8 cellular contexts compared by ENCODE assay signal in the genomic region with DNA sequence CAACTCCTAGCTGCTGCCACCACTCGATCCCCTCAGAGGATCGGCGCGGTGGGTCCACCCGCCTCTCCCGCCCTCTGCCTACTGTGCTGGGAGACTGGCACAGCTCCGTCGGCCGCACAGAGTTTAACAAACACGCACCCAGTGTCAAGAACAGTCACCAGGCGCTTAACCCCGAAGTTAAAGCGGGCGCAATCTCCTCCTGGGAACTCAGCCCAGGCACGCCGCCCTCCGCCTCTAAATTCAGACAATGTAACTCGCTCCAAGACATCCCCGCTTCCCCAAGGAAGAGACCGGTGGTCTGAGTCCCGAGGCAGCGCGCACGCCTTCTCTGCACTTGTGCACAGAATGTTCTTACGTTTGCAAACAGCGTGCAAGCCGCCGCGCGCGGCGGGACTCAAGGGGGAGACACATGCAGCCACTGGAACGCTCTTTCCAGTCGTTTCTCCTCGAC. TPM values are rescaled to one million over a fixed set of nuclear protein-coding genes. Genes with fewer than 3 reads are reported as not detected.
DNase-seq lines count a peak whose midpoint lies in the region; ATAC-seq, FAIRE-seq and TF ChIP-seq lines count a peak whose summit lies in the region.

No MANE protein-coding gene starts in this region.

- H3K4me1 ChIP-seq in pancreas = peaks cover 0 to 9% (median 0%) of the 10 kb centered on the region in 3 donors

- intact Hi-C loops in head of caudate nucleus (cut with DNase I) (loop anchor here (10.0 kb wide), 1 partner anchor 93 kb away; no protein-coding TSS in a partner anchor), pancreas (cut with DNase I) (no loop called here)

- 0% methylated on average over 35 of the region's 35 CpGs for WGBS in pancreas, 2 donors

- DNase-seq in NCI-H2196 (lab: John Stamatoyannopoulos, UW; ENCODE audit: unreplicated experiment) (peak; percentile 21), NCI-H2196 treated with DMSO at 0.1 percent for 48 hours (lab: John Stamatoyannopoulos, UW; ENCODE audit: unreplicated experiment) (no peak), NCI-H774 (lab: John Stamatoyannopoulos, UW) (peak; percentile 37), activated gamma-delta T cell (lab: John Stamatoyannopoulos, UW) (peak; percentile 36), head of caudate nucleus (peak in 41 of 42 donors; percentile 22 to 80 (median 55)), pancreas (peak in 3 of 6 donors; percentile 30 to 76 (median 63)), RWPE1 (ENCODE audit: low spot score) (no peak)

- TF ChIP-seq CTCF in pancreas (IDR thresholded peaks at IDR 0.05) = no peak
- TF ChIP-seq CTCF in RWPE1 (conservative IDR thresholded peaks at IDR 0.05; ENCODE audit: low read depth) = no peak

- FAIRE-seq in pancreas (lab: Jason Lieb, UNC) = no peak

- H3K27ac ChIP-seq in pancreas = peak overlapping the region in 2 of 4 donors; percentile 66 to 68
- H3K27ac ChIP-seq in RWPE1 = no peak overlapping the region

- peak overlapping the region; percentile 13 to 53 (median 28) for H3K4me3 ChIP-seq in pancreas

- ATAC-seq in HG02981 (IDR thresholded peaks at IDR 0.05; ENCODE audit: unreplicated experiment) (peak; percentile 10), pancreas (peak in 3 of 4 donors; percentile 14 to 49 (median 21))

- no peaks in the 10 kb centered on the region for H3K36me3 ChIP-seq in pancreas

- peaks cover 0 to 10% (median 3%) of the 10 kb centered on the region in 4 donors for H3K27me3 ChIP-seq in pancreas

- CTCF ChIA-PET in RWPE1 (lab: Yijun Ruan, JAX) = no interaction called here

- POLR2A ChIA-PET in RWPE1 (lab: Yijun Ruan, JAX; ENCODE audit: low non-redundant PET) = no interaction called here

- no peaks in the 10 kb centered on the region for H3K9me3 ChIP-seq in pancreas

RNA-seq across cellular contexts. Expression of a gene that starts 0.5 kb away (rescaled TPM):
- total RNA-seq in pancreas = 10 to 100 TPM in 2 of 6 donors, 1 to 10 TPM in 3, under 1 TPM in 1; 0.31 to 20.4 (median 2.0) TPM
- 1 to 10 TPM; 1.4 to 1.6 TPM for polyA plus RNA-seq in pancreas

Comparison
In these comparisons a context has a peak if more than half of its experiments do, and no peak if none do; other contexts are left out.
1. DNase-seq: peak in NCI-H2196 (single experiment), NCI-H774 (single experiment), activated gamma-delta T cell (single experiment) and head of caudate nucleus (41 of 42); none in NCI-H2196 treated with DMSO at 0.1 percent for 48 hours (single experiment) and RWPE1 (single experiment).